9 cellular contexts compared by ENCODE assay signal in the genomic region with DNA sequence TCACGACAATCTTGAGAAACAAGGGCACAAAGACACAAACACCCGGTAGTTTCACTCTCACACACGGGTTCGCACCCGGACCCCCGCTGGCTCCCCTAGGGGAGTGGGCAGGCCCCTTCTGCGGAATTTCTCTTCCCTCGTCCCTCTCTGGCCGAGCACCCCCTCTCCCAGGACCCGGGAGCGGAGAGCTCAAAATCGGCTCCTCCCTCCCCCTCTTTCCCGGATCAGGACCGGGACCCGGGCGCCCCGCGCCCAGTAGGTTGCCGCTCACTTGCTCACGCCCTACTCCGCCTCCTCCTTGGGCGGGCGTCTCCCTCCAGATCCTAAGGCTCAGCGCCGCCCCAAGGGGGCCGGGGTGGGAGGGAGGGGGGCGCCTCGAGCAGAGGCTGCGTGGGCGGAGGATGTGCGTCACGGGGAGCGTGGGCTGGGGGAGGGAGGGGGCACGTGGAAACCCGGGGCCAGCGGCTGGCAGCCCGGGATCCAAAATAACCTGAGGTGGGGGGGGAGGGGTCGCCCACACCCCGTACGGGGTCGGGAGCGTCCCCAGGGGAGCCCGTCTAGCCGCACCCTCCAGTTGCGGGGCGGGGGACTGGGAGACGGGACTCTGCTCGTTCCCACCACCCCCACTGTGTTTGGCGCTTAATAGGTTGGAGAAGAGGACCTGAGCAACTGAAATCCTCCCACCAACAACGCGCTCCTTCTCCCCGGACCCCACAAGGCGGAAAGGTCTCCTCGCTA. TPM values are rescaled to one million over a fixed set of nuclear protein-coding genes. Genes with fewer than 3 reads are reported as not detected.
DNase-seq lines count a peak whose midpoint lies in the region; ATAC-seq, FAIRE-seq and TF ChIP-seq lines count a peak whose summit lies in the region.
"Had no signal": no experiment of that assay in that cellular context is flagged by ENCODE, and none has a peak within 500 bp of the region (broad histone marks: within the 10 kb centered on the region; RNA-seq: fewer than 3 reads in every experiment).

No MANE protein-coding gene starts in this region.

- H3K27ac ChIP-seq in adipose tissue (ENCODE audit: low read depth, low read length) (peak overlapping the region; percentile 98), left ventricle myocardium inferior (replicated peaks) (peak overlapping the region; percentile 100), prostate gland (peak overlapping the region; percentile 99), urinary bladder (ENCODE audit: low read depth) (peak overlapping the region; percentile 99)

- H3K4me1 ChIP-seq in left ventricle myocardium inferior: peaks cover 60% of the 10 kb centered on the region
- H3K4me1 ChIP-seq in prostate gland (replicated peaks): peaks cover 21% of the 10 kb centered on the region
- H3K4me1 ChIP-seq in urinary bladder (ENCODE audit: insufficient read depth): no peaks in the 10 kb centered on the region

- TF ChIP-seq CTCF in left ventricle myocardium inferior (IDR thresholded peaks at IDR 0.05; ENCODE audit: borderline replicate concordance) (no peak), prostate gland (IDR thresholded peaks at IDR 0.05) (no peak)

- DNase-seq in CD1c-positive myeloid dendritic cell (ENCODE audit: extremely low spot score) (peak; percentile 90), HTR-8/SVneo (ENCODE audit: insufficient read length, low spot score) (peak; percentile 77), T follicular helper cell (ENCODE audit: low read depth) (peak; percentile 92), left ventricle myocardium inferior (peak; percentile 92), prostate gland (ENCODE audit: low spot score) (peak; percentile 90)

- H3K27me3 ChIP-seq in left ventricle myocardium inferior (ENCODE audit: low read depth): no peaks in the 10 kb centered on the region
- no peaks in the 10 kb centered on the region for H3K27me3 ChIP-seq in prostate gland (replicated peaks; ENCODE audit: insufficient read depth)

- peaks cover 14% of the 10 kb centered on the region for H3K36me3 ChIP-seq in left ventricle myocardium inferior
- no peaks in the 10 kb centered on the region for H3K36me3 ChIP-seq in prostate gland
- no peaks in the 10 kb centered on the region for H3K36me3 ChIP-seq in urinary bladder (ENCODE audit: insufficient read depth)

- H3K9me3 ChIP-seq in left ventricle myocardium inferior (replicated peaks) (no peaks in the 10 kb centered on the region), prostate gland (no peaks in the 10 kb centered on the region)

- H3K4me3 ChIP-seq in left ventricle myocardium inferior (peak overlapping the region; percentile 95), prostate gland (peak overlapping the region; percentile 82 to 91), urinary bladder (ENCODE audit: low read depth, low read length) (peak overlapping the region; percentile 65)

- intact Hi-C loops in left ventricle myocardium inferior (cut with micrococcal nuclease) (no loop called here), prostate gland (cut with DNase I) (loop anchor here (10.0 kb wide), 1 partner anchor 452 kb away; a partner anchor contains a TSS)

- peak; percentile 71 for TF ChIP-seq POLR2A in prostate gland (IDR thresholded peaks at IDR 0.05)

- peak; percentile 22 for ATAC-seq in GM19467 (IDR thresholded peaks at IDR 0.05; ENCODE audit: unreplicated experiment)

- WGBS in adipose tissue, 3 donors: 0 to 1% (median 0%) methylated on average over 45 to 54 of the region's 54 CpGs
- under 1% methylated on average over 38 of the region's 54 CpGs for WGBS in prostate gland
- WGBS in urinary bladder: under 1% methylated on average over 54 of the region's 54 CpGs

- FAIRE-seq in HTR-8/SVneo (lab: Jason Lieb, UNC): no peak
- FAIRE-seq: endometrium had no signal

RNA-seq across cellular contexts. Expression of a gene that starts 1.8 kb away (rescaled TPM):
- polyA plus RNA-seq in adipose tissue (10 to 100 TPM in 2 of 3 donors, 1 to 10 TPM in 1; 3.9 to 26.9 (median 17.1) TPM), urinary bladder (39.1 TPM)
- total RNA-seq in left ventricle myocardium inferior (10.1 TPM), prostate gland (10 to 100 TPM; 19.0 to 65.5 TPM), urinary bladder (25.6 TPM)

RNA-seq across cellular contexts. Expression of a gene that starts 8.5 kb away (rescaled TPM):
- 1 to 10 TPM; 1.7 to 2.3 (median 1.8) TPM for polyA plus RNA-seq in adipose tissue
- total RNA-seq in left ventricle myocardium inferior: 3.3 TPM
- 10 to 100 TPM; 10.8 to 13.0 TPM for total RNA-seq in prostate gland
- total RNA-seq in urinary bladder: 18.0 TPM
- polyA plus RNA-seq in urinary bladder: 8.5 TPM

RNA-seq across cellular contexts. Expression of a gene that starts 24.0 kb away (rescaled TPM):
- polyA plus RNA-seq in adipose tissue: 100 to 1,000 TPM in 2 of 3 donors, 10 to 100 TPM in 1; 57.2 to 170 (median 120) TPM
- 46.2 TPM for total RNA-seq in left ventricle myocardium inferior
- 100 to 1,000 TPM; 124 to 237 TPM for total RNA-seq in prostate gland
- total RNA-seq in urinary bladder: 60.5 TPM
- 172 TPM for polyA plus RNA-seq in urinary bladder

RNA-seq across cellular contexts. Expression of a gene that starts 37.2 kb away (rescaled TPM):
- polyA plus RNA-seq in adipose tissue: 1 to 10 TPM in 1 of 3 donors, under 1 TPM in 2; 0.08 to 1.5 (median 0.11) TPM
- not detected for total RNA-seq in left ventricle myocardium inferior
- total RNA-seq in prostate gland: under 1 TPM; 0.09 to 0.74 TPM
- 0.16 TPM for total RNA-seq in urinary bladder
- 0.18 TPM for polyA plus RNA-seq in urinary bladder

RNA-seq across cellular contexts. Expression of a gene that starts 41.2 kb away (rescaled TPM):
- polyA plus RNA-seq in adipose tissue: 100 to 1,000 TPM in 2 of 3 donors, 10 to 100 TPM in 1; 28.1 to 414 (median 116) TPM
- total RNA-seq in left ventricle myocardium inferior: 61.0 TPM
- total RNA-seq in prostate gland: 100 to 1,000 TPM in 1 of 2 donors, 10 to 100 TPM in 1; 53.5 to 198 TPM
- 146 TPM for total RNA-seq in urinary bladder
- 141 TPM for polyA plus RNA-seq in urinary bladder

Comparison
In these comparisons a context has a peak if more than half of its experiments do, and no peak if none do; other contexts are left out.
1. Peak in every context shown above with its lines: DNase-seq, ATAC-seq, H3K4me3 ChIP-seq and H3K27ac ChIP-seq.